1 cellular context compared by ENCODE assay signal in the genomic region with DNA sequence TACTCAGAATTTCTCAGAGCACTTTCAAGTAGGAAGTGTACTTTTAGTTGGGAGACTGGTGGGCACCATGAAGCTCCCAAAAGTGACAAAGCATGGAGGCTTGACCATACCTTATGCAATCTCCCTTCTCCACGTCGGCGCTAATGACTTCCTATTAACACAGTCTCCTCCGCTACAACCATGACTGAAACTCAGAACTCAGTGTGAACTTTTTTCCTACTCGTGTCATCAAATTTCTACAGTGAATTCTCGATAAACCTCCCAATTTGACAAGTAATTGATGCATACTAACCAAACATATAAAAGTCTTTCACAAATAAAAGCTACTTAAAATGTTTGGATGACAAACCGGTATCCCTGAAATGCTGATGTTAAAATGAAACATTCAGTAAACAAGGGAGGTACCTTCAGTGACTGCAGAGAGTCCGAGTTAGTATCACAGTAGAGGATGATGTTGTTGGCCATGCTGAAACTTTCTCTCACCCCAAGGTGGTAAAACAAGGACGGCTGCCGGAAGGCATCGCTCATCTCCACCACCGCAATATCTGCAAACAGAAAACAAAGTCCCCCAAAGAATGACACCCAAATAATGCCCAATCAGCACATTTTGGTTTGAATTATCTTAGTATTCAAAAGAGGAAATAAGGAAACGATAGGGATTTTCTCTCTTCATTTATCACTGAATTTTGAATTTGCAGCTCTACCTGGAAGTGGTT.
TF ChIP-seq lines count a peak whose summit lies in the region.

No MANE protein-coding gene starts in this region.

TF ChIP-seq in GM12878, 131 proteins besides CTCF, POLR2A, EP300 and RAD21 (continued from another document and continues in another):
- TF ChIP-seq MLLT1 (IDR thresholded peaks at IDR 0.05) (no peak; the same call in 1 of the 2 replicates), RBBP5 (conservative IDR thresholded peaks at IDR 0.05) (no peak), SMAD1 (IDR thresholded peaks at IDR 0.05; ENCODE audit: low read depth, partially characterized antibody) (no peak), ZNF207 (IDR thresholded peaks at IDR 0.05; ENCODE audit: borderline replicate concordance) (no peak), TCF12 (IDR thresholded peaks at IDR 0.05; ENCODE audit: low read depth, low read length) (peak; percentile 49; the same call in 1 of the 2 replicates), CREB1 (IDR thresholded peaks at IDR 0.05; ENCODE audit: low read depth) (0 out of 2 replicates have a peak, but pooled peaks have one; percentile 6), RCOR1 (conservative IDR thresholded peaks at IDR 0.05; ENCODE audit: low read depth, low read length) (no peak), SMC3 (IDR thresholded peaks at IDR 0.05; ENCODE audit: borderline replicate concordance, low read length) (peak; percentile 20; the same call in 1 of the 2 replicates), CEBPZ (IDR thresholded peaks at IDR 0.05; ENCODE audit: low read depth, low read length) (no peak), LARP7 (IDR thresholded peaks at IDR 0.05) (no peak), SIX5 (IDR thresholded peaks at IDR 0.05; ENCODE audit: low read depth, low read length, severe bottlenecking) (no peak), EGR1 (IDR thresholded peaks at IDR 0.05; ENCODE audit: borderline replicate concordance in 1 of 2, low read depth in 2 of 2, low read length in 2 of 2) (no peak), STAT1 (conservative IDR thresholded peaks at IDR 0.05) (no peak), GABPA (IDR thresholded peaks at IDR 0.05; ENCODE audit: low read depth) (peak; percentile 19; the same call in 1 of the 2 replicates), KAT2A (conservative IDR thresholded peaks at IDR 0.05; ENCODE audit: control insufficient read depth, low read depth, low read length) (no peak), CBX5 (IDR thresholded peaks at IDR 0.05; ENCODE audit: low read depth) (peak; percentile 59; the same call in 1 of the 2 replicates), MAX (IDR thresholded peaks at IDR 0.05; ENCODE audit: low read depth, low read length) (no peak; the same call in 1 of the 2 replicates), WRNIP1 (IDR thresholded peaks at IDR 0.05; ENCODE audit: borderline replicate concordance, low read depth, low read length) (no peak), GATAD2B (conservative IDR thresholded peaks at IDR 0.05; ENCODE audit: low read depth) (no peak), ESRRA (IDR thresholded peaks at IDR 0.05; ENCODE audit: low read length) (no peak), SIN3A (IDR thresholded peaks at IDR 0.05; ENCODE audit: low read depth, low read length) (no peak), ZNF592 (IDR thresholded peaks at IDR 0.05) (no peak), FOXK2 (IDR thresholded peaks at IDR 0.05) (no peak), NFYA (IDR thresholded peaks at IDR 0.05; ENCODE audit: borderline replicate concordance, low read depth, low read length) (no peak), ATF3 (IDR thresholded peaks at IDR 0.05; ENCODE audit: borderline replicate concordance, extremely low read depth, low read depth, low read length) (no peak), BRCA1 (IDR thresholded peaks at IDR 0.05; ENCODE audit: low read depth, low read length) (no peak), KDM1A (IDR thresholded peaks at IDR 0.05; ENCODE audit: borderline replicate concordance) (no peak), PAX8 (IDR thresholded peaks at IDR 0.05) (no peak), ZSCAN29 (IDR thresholded peaks at IDR 0.05) (no peak), RELB (IDR thresholded peaks at IDR 0.05; ENCODE audit: low read depth) (no peak), SMAD5 (IDR thresholded peaks at IDR 0.05; ENCODE audit: low read depth) (no peak), RB1 (IDR thresholded peaks at IDR 0.05; ENCODE audit: borderline replicate concordance) (no peak), PBX3 (IDR thresholded peaks at IDR 0.05; ENCODE audit: insufficient replicate concordance, low read depth, low read length) (peak; percentile 84), EZH2 (IDR thresholded peaks at IDR 0.05; ENCODE audit: borderline replicate concordance, control insufficient read depth, low read depth, low read length) (no peak), NBN (IDR thresholded peaks at IDR 0.05) (no peak), E4F1 (IDR thresholded peaks at IDR 0.05; ENCODE audit: borderline replicate concordance, partially characterized antibody) (peak; percentile 19)
- TF ChIP-seq, protein P1, sequence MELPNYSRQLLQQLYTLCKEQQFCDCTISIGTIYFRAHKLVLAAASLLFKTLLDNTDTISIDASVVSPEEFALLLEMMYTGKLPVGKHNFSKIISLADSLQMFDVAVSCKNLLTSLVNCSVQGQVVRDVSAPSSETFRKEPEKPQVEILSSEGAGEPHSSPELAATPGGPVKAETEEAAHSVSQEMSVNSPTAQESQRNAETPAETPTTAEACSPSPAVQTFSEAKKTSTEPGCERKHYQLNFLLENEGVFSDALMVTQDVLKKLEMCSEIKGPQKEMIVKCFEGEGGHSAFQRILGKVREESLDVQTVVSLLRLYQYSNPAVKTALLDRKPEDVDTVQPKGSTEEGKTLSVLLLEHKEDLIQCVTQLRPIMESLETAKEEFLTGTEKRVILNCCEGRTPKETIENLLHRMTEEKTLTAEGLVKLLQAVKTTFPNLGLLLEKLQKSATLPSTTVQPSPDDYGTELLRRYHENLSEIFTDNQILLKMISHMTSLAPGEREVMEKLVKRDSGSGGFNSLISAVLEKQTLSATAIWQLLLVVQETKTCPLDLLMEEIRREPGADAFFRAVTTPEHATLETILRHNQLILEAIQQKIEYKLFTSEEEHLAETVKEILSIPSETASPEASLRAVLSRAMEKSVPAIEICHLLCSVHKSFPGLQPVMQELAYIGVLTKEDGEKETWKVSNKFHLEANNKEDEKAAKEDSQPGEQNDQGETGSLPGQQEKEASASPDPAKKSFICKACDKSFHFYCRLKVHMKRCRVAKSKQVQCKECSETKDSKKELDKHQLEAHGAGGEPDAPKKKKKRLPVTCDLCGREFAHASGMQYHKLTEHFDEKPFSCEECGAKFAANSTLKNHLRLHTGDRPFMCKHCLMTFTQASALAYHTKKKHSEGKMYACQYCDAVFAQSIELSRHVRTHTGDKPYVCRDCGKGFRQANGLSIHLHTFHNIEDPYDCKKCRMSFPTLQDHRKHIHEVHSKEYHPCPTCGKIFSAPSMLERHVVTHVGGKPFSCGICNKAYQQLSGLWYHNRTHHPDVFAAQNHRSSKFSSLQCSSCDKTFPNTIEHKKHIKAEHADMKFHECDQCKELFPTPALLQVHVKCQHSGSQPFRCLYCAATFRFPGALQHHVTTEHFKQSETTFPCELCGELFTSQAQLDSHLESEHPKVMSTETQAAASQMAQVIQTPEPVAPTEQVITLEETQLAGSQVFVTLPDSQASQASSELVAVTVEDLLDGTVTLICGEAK (IDR thresholded peaks at IDR 0.05; ENCODE audit: borderline replicate concordance): no peak
